In genomic region chr11:62324738-62325556, GRCh38 we compare ENCODE assay signal across 8 cellular contexts. TPM values are rescaled to one million over a fixed set of nuclear protein-coding genes. Genes with fewer than 3 reads are reported as not detected.
DNase-seq lines count a peak whose midpoint lies in the region; ATAC-seq and TF ChIP-seq lines count a peak whose summit lies in the region.

No MANE protein-coding gene starts in this region.

- peak; percentile 25 to 45 (median 32) for TF ChIP-seq CTCF in ascending aorta (IDR thresholded peaks at IDR 0.05)

- ATAC-seq in HG03025 (IDR thresholded peaks at IDR 0.05; ENCODE audit: low FRiP score, unreplicated experiment), result no peak

- no peaks in the 10 kb centered on the region for H3K9me3 ChIP-seq in CD4-positive, alpha-beta memory T cell (ENCODE audit: control insufficient read depth in 1 of 2, low read length in 2 of 2)
- no peaks in the 10 kb centered on the region for H3K9me3 ChIP-seq in ascending aorta

- no peak overlapping the region for H3K4me3 Mint-ChIP-seq in CD4-positive, alpha-beta memory T cell

- H3K4me1 ChIP-seq in CD4-positive, alpha-beta memory T cell (ENCODE audit: insufficient read depth, low read length), result no peaks in the 10 kb centered on the region
- no peaks in the 10 kb centered on the region for H3K4me1 ChIP-seq in ascending aorta

- no peak overlapping the region for H3K27ac ChIP-seq in CD4-positive, alpha-beta memory T cell (ENCODE audit: low read depth, low read length)
- no peak overlapping the region for H3K27ac ChIP-seq in ascending aorta

- H3K4me3 ChIP-seq in CD4-positive, alpha-beta memory T cell (ENCODE audit: low read length in 2 of 2), result no peak overlapping the region
- no peak overlapping the region for H3K4me3 ChIP-seq in ascending aorta

- H3K27me3 Mint-ChIP-seq in CD4-positive, alpha-beta memory T cell, result peaks cover 8 to 11% of the 10 kb centered on the region in 2 donors

- POLR2A ChIA-PET in CD4-positive, alpha-beta memory T cell (lab: Charles Lee; ENCODE audit: partially characterized antibody), result no interaction called here

- H3K36me3 Mint-ChIP-seq in CD4-positive, alpha-beta memory T cell, result no peaks in the 10 kb centered on the region

- intact Hi-C loops in CD4-positive, alpha-beta memory T cell (cut with micrococcal nuclease), result loop anchor here (1.0 kb wide), 1 partner anchor 154 kb away; no protein-coding TSS in a partner anchor
- intact Hi-C loops in ascending aorta (cut with DNase I), result no loop called here

- peak; percentile 40 to 67 (median 49) for DNase-seq in CD4-positive, alpha-beta memory T cell
- peak; percentile 74 for DNase-seq in HT-29 (ENCODE audit: low spot score)
- peak; percentile 93 for DNase-seq in SKM-1 treated with dmso at 0.1 percent for 144 hours (lab: John Stamatoyannopoulos, UW; ENCODE audit: unreplicated experiment)
- DNase-seq in ascending aorta (ENCODE audit: low spot score in 2 of 2), result no peak
- peak; percentile 70 for DNase-seq in iris pigment epithelial cell (ENCODE audit: low read depth)
- peak; percentile 28 for DNase-seq in stimulated activated CD8-positive, alpha-beta memory T cell treated with anti-CD3 and anti-CD28 coated beads, Interleukin-15, amount 100 ng/mL, for 1 hour (ENCODE audit: low read depth)
- no peak for DNase-seq in NCI-H510A treated with DMSO at 0.1 percent for 48 hours (lab: John Stamatoyannopoulos, UW)

- H3K4me1 Mint-ChIP-seq in CD4-positive, alpha-beta memory T cell, result peaks cover 0 to under 1% (median 0%) of the 10 kb centered on the region in 4 donors

- H3K27ac Mint-ChIP-seq in CD4-positive, alpha-beta memory T cell, result peak overlapping the region in 2 of 7 donors; percentile 33 to 67

- CTCF ChIA-PET in CD4-positive, alpha-beta memory T cell (lab: Charles Lee; ENCODE audit: partially characterized antibody), result interaction anchor here (0.8 kb wide), 1 partner anchor 14 kb away, joined by 3 read pairs; no protein-coding TSS in a partner anchor

- H3K27me3 ChIP-seq in CD4-positive, alpha-beta memory T cell (ENCODE audit: insufficient read depth, low read length), result no peaks in the 10 kb centered on the region
- no peaks in the 10 kb centered on the region for H3K27me3 ChIP-seq in ascending aorta

- H3K36me3 ChIP-seq in CD4-positive, alpha-beta memory T cell (ENCODE audit: insufficient read depth, low read length), result no peaks in the 10 kb centered on the region
- H3K36me3 ChIP-seq in ascending aorta, result no peaks in the 10 kb centered on the region

- no peaks in the 10 kb centered on the region for H3K9me3 Mint-ChIP-seq in CD4-positive, alpha-beta memory T cell

RNA-seq across cellular contexts. Expression of gene ASRGL1, which starts 12.3 kb away (rescaled TPM):
- total RNA-seq in CD4-positive, alpha-beta memory T cell, result 1 to 10 TPM; 1.2 to 2.1 TPM
- 1 to 10 TPM; 1.4 to 1.9 TPM for polyA plus RNA-seq in CD4-positive, alpha-beta memory T cell
- total RNA-seq in HT-29 (2014; rRNA removed; shearing (Covaris generic)), result 38.6 and 60.6 TPM in 2 replicates
- 69.8 TPM for total RNA-seq in ascending aorta

RNA-seq across cellular contexts. Expression of gene SCGB1D4, which starts 26.1 kb away (rescaled TPM):
- total RNA-seq in CD4-positive, alpha-beta memory T cell, result not detected
- not detected for polyA plus RNA-seq in CD4-positive, alpha-beta memory T cell
- total RNA-seq in HT-29 (2014; rRNA removed; shearing (Covaris generic)), result not detected in 2 replicates
- not detected for total RNA-seq in ascending aorta

RNA-seq across cellular contexts. Expression of gene SCGB2A2, which starts 55.0 kb away (rescaled TPM):
- total RNA-seq in CD4-positive, alpha-beta memory T cell, result not detected
- polyA plus RNA-seq in CD4-positive, alpha-beta memory T cell, result not detected
- total RNA-seq in HT-29 (2014; rRNA removed; shearing (Covaris generic)), result not detected in 2 replicates
- total RNA-seq in ascending aorta, result not detected

Comparison
In these comparisons a context has a peak if more than half of its experiments do, and no peak if none do; other contexts are left out.
1. DNase-seq: peak in CD4-positive, alpha-beta memory T cell (5 of 5), HT-29 (single experiment), SKM-1 treated with dmso at 0.1 percent for 144 hours (single experiment), iris pigment epithelial cell (single experiment) and stimulated activated CD8-positive, alpha-beta memory T cell treated with anti-CD3 and anti-CD28 coated beads, Interleukin-15, amount 100 ng/mL, for 1 hour (single experiment); none in ascending aorta (0 of 2) and NCI-H510A treated with DMSO at 0.1 percent for 48 hours (single experiment).
2. RNA of gene ASRGL1, which starts 12.3 kb away (total RNA-seq): 69.8 TPM in ascending aorta (single experiment) and 38.6 to 60.6 TPM in HT-29; 1.2 to 2.1 TPM in CD4-positive, alpha-beta memory T cell; every median in the first group is over 10 times any median in the second.